In genomic region chr2:216687646-216688045, GRCh38 we compare ENCODE assay signal across 12 cellular contexts. TPM values are rescaled to one million over a fixed set of nuclear protein-coding genes. Genes with fewer than 3 reads are reported as not detected.
A peak's percentile ranks its signal among the peaks of the same experiment; 100 is the strongest.
DNase-seq lines count a peak whose midpoint lies in the region; ATAC-seq and TF ChIP-seq lines count a peak whose summit lies in the region.
"Had no signal": no experiment of that assay in that cellular context is flagged by ENCODE, and none has a peak within 500 bp of the region (broad histone marks: within the 10 kb centered on the region; RNA-seq: fewer than 3 reads in every experiment).

No MANE protein-coding gene starts in this region.

- no peaks in the 10 kb centered on the region for H3K9me3 Mint-ChIP-seq in chondrocyte (ENCODE audit: low read depth)
- H3K9me3 Mint-ChIP-seq: activated CD4-positive, alpha-beta T cell treated with anti-CD3 and anti-CD28 coated beads, Interleukin-2, amount 10 ng/mL, durations not matched to agents 7 days and 5 days; CD4-positive, alpha-beta memory T cell; stimulated activated naive CD8-positive, alpha-beta T cell treated with anti-CD3 and anti-CD28 coated beads, Interleukin-15, Interleukin-2, amounts not matched to agents 100 ng/mL and 50 ng/mL, for 24 hours had no signal

- H3K4me3 Mint-ChIP-seq in chondrocyte (ENCODE audit: unreplicated experiment) = no peak overlapping the region
- H3K4me3 Mint-ChIP-seq: activated CD4-positive, alpha-beta T cell treated with anti-CD3 and anti-CD28 coated beads, Interleukin-2, amount 10 ng/mL, durations not matched to agents 7 days and 5 days; CD4-positive, alpha-beta memory T cell; stimulated activated naive CD8-positive, alpha-beta T cell treated with anti-CD3 and anti-CD28 coated beads, Interleukin-15, Interleukin-2, amounts not matched to agents 100 ng/mL and 50 ng/mL, for 24 hours had no signal

- CTCF ChIA-PET in SK-N-SH (lab: Yijun Ruan, JAX) = interaction anchor here (0.6 to 4.8 kb wide), 10 partner anchors 8 to 1307 kb away, joined by 3 to 36 read pairs (median 8); partner anchors contain the start of genes IGFBP5 and XRCC5

- peaks cover 12 to 29% of the 10 kb centered on the region in 2 experiments; a peak in 3 of 4 replicates for H3K4me1 ChIP-seq in SK-N-SH (ENCODE audit: control insufficient read depth in 1 of 2, insufficient read depth in 2 of 2, low read depth in 1 of 2, low read length in 1 of 2)
- peaks cover 0 to 85% (median 83%) of the 10 kb centered on the region in 4 donors for H3K4me1 ChIP-seq in sigmoid colon

- no peaks in the 10 kb centered on the region for H3K79me2 ChIP-seq in SK-N-SH (ENCODE audit: insufficient read depth)

- TF ChIP-seq EP300 in SK-N-SH (IDR thresholded peaks at IDR 0.05; ENCODE audit: borderline replicate concordance in 1 of 2, low read depth in 1 of 2, low read length in 1 of 2) = no peak
- no peak for TF ChIP-seq EP300 in sigmoid colon (IDR thresholded peaks at IDR 0.05)

- TF ChIP-seq RAD21 in SK-N-SH (IDR thresholded peaks at IDR 0.05; ENCODE audit: low read length) = no peak

- H3K9me2 ChIP-seq in SK-N-SH = no peaks in the 10 kb centered on the region

- TF ChIP-seq POLR2A in sigmoid colon (IDR thresholded peaks at IDR 0.05) = no peak

- H3K27ac Mint-ChIP-seq in chondrocyte (ENCODE audit: unreplicated experiment) = no peak overlapping the region
- H3K27ac Mint-ChIP-seq: activated CD4-positive, alpha-beta T cell treated with anti-CD3 and anti-CD28 coated beads, Interleukin-2, amount 10 ng/mL, durations not matched to agents 7 days and 5 days; CD4-positive, alpha-beta memory T cell; stimulated activated naive CD8-positive, alpha-beta T cell treated with anti-CD3 and anti-CD28 coated beads, Interleukin-15, Interleukin-2, amounts not matched to agents 100 ng/mL and 50 ng/mL, for 24 hours had no signal

- peaks cover 82% of the 10 kb centered on the region for H3K4me1 Mint-ChIP-seq in chondrocyte (ENCODE audit: low read depth)

- peaks cover 15% of the 10 kb centered on the region for H3F3A ChIP-seq in SK-N-SH (replicated peaks; ENCODE audit: insufficient read depth)

- H3K4me3 ChIP-seq in SK-N-SH (ENCODE audit: low read depth in 2 of 2, low read length in 1 of 2) (no peak overlapping the region; a peak in 1 of 4 replicates), LNCaP clone FGC (ENCODE audit: low read depth, low read length) (no peak overlapping the region), sigmoid colon (no peak overlapping the region)

- H3K9ac ChIP-seq in SK-N-SH = no peak overlapping the region

- intact Hi-C loops in sigmoid colon (cut with DNase I) = no loop called here

- no peak for ATAC-seq in SK-N-SH treated with all-trans-retinoic acid at 6 μM for 48 hours
- no peak for ATAC-seq in HG03025 (IDR thresholded peaks at IDR 0.05; ENCODE audit: low FRiP score, unreplicated experiment)
- no peak for ATAC-seq in HG02840 (IDR thresholded peaks at IDR 0.05; ENCODE audit: low FRiP score, unreplicated experiment)
- ATAC-seq in GM19455 (IDR thresholded peaks at IDR 0.05; ENCODE audit: unreplicated experiment) = no peak

- no peak overlapping the region for H3K4me2 ChIP-seq in SK-N-SH

- peaks cover 10% of the 10 kb centered on the region; the same call in 1 of the 2 replicates for H4K20me1 ChIP-seq in SK-N-SH (ENCODE audit: insufficient read depth)

- WGBS in SK-N-SH (ENCODE audit: low lambda C conversion rate) = 71% methylated on average over 4 of the region's 4 CpGs
- WGBS in sigmoid colon, 2 donors = 41 to 47% methylated on average over 4 of the region's 4 CpGs

- H3K36me3 Mint-ChIP-seq in chondrocyte (ENCODE audit: low read depth) = peaks cover 11% of the 10 kb centered on the region
- H3K36me3 Mint-ChIP-seq: CD4-positive, alpha-beta memory T cell had no signal

- H2AFZ ChIP-seq in SK-N-SH (ENCODE audit: low read depth) = no peak overlapping the region

- DNase-seq in SK-N-SH (no peak), LNCaP clone FGC (ENCODE audit: low read depth) (no peak), chondrocyte (ENCODE audit: low spot score) (no peak), sigmoid colon (peak; percentile 57)
- DNase-seq: activated CD4-positive, alpha-beta T cell treated with anti-CD3 and anti-CD28 coated beads, Interleukin-2, amount 10 ng/mL, durations not matched to agents 7 days and 5 days; CD4-positive, alpha-beta memory T cell; NCI-H1436 had no signal

- H3K27ac ChIP-seq in SK-N-SH (ENCODE audit: low read depth in 2 of 2, low read length in 1 of 2) (no peak overlapping the region), sigmoid colon (peak overlapping the region; percentile 29 to 93 (median 88))

- no peaks in the 10 kb centered on the region for H3K27me3 Mint-ChIP-seq in chondrocyte (ENCODE audit: low read depth)

- H3K9me3 ChIP-seq in SK-N-SH (no peaks in the 10 kb centered on the region), sigmoid colon (no peaks in the 10 kb centered on the region)

- TF ChIP-seq CTCF in SK-N-SH (IDR thresholded peaks at IDR 0.05) = peak; percentile 53
- TF ChIP-seq CTCF in LNCaP clone FGC (IDR thresholded peaks at IDR 0.05; ENCODE audit: control insufficient read depth, extremely low read depth, insufficient read depth) = 0 out of 2 replicates have a peak, but pooled peaks have one; percentile 10
- peak; percentile 66 for TF ChIP-seq CTCF in chondrocyte (IDR thresholded peaks at IDR 0.05)
- TF ChIP-seq CTCF in sigmoid colon (IDR thresholded peaks at IDR 0.05) = peak in 2 of 4 experiments; percentile 15 to 31

- H3K36me3 ChIP-seq in SK-N-SH (replicated peaks in 1 of 2; ENCODE audit: control insufficient read depth in 1 of 2, insufficient read depth in 2 of 2, low read length in 1 of 2) (peaks cover 3 to 7% of the 10 kb centered on the region in 2 experiments), sigmoid colon (peaks cover 0 to 76% (median 21%) of the 10 kb centered on the region in 4 donors)

- POLR2A ChIA-PET in SK-N-SH (lab: Yijun Ruan, JAX) = no interaction called here

- H3K27me3 ChIP-seq in SK-N-SH (ENCODE audit: insufficient read depth) (no peaks in the 10 kb centered on the region), sigmoid colon (no peaks in the 10 kb centered on the region)

TF ChIP-seq in SK-N-SH, 30 proteins besides CTCF, POLR2A, EP300 and RAD21:
- TF ChIP-seq TEAD4 (IDR thresholded peaks at IDR 0.05; ENCODE audit: borderline replicate concordance, insufficient read depth) (no peak), SIN3A (IDR thresholded peaks at IDR 0.05; ENCODE audit: borderline replicate concordance, low read depth, low read length) (no peak), USF2 (IDR thresholded peaks at IDR 0.05; ENCODE audit: borderline replicate concordance, low read depth, low read length) (no peak), SMC3 (IDR thresholded peaks at IDR 0.05; ENCODE audit: low read depth, low read length) (0 out of 2 replicates have a peak, but pooled peaks have one; percentile 23), TAF1 (IDR thresholded peaks at IDR 0.05; ENCODE audit: borderline replicate concordance, low read depth, low read length) (no peak), TCF12 (IDR thresholded peaks at IDR 0.05) (no peak)

TF ChIP-seq in SK-N-SH treated with all-trans-retinoic acid at 6 μM for 48 hours, 23 proteins besides CTCF, POLR2A, EP300 and RAD21 (continues in another document):
- TF ChIP-seq TOX (CRISPR knock-in tag; IDR thresholded peaks at IDR 0.05; ENCODE audit: borderline replicate concordance) (no peak), SNAI2 (CRISPR knock-in tag; IDR thresholded peaks at IDR 0.05) (no peak), ZC3H10 (CRISPR knock-in tag; IDR thresholded peaks at IDR 0.05) (no peak), CSRNP3 (CRISPR knock-in tag; IDR thresholded peaks at IDR 0.05) (no peak), OSR1 (CRISPR knock-in tag; IDR thresholded peaks at IDR 0.05) (no peak), GLIS3 (CRISPR knock-in tag; IDR thresholded peaks at IDR 0.05) (no peak), ESRRG (CRISPR knock-in tag; IDR thresholded peaks at IDR 0.05) (no peak), CREB5 (CRISPR knock-in tag; IDR thresholded peaks at IDR 0.05; ENCODE audit: low read depth) (no peak), ZNF8 (CRISPR knock-in tag; IDR thresholded peaks at IDR 0.05) (no peak), PPARA (CRISPR knock-in tag; IDR thresholded peaks at IDR 0.05; ENCODE audit: borderline replicate concordance) (no peak), ZNF70 (CRISPR knock-in tag; IDR thresholded peaks at IDR 0.05) (no peak), TCF4 (CRISPR knock-in tag; IDR thresholded peaks at IDR 0.05; ENCODE audit: borderline replicate concordance) (no peak)

RNA-seq across cellular contexts. Expression of gene IGFBP5, which starts 7.7 kb away (rescaled TPM):
- polyA plus RNA-seq in SK-N-SH (2012; rRNA removed) (156 and 323 TPM in 2 replicates), sigmoid colon (100 to 1,000 TPM in 1 of 3 donors, 10 to 100 TPM in 2; 13.6 to 131 (median 36.0) TPM)
- polyA plus RNA-seq in SK-N-SH (2012; cell fraction: cytosol; rRNA removed) = 92.2 and 140 TPM in 2 replicates
- 204 and 262 TPM in 2 replicates for polyA plus RNA-seq in SK-N-SH (2012; cell fraction: nucleus; rRNA removed)
- total RNA-seq in chondrocyte (403 to 502 TPM (median 500 TPM) in 3 replicates), sigmoid colon (100 to 1,000 TPM; 254 to 773 (median 488) TPM)
- total RNA-seq: activated CD4-positive, alpha-beta T cell treated with anti-CD3 and anti-CD28 coated beads, Interleukin-2, amount 10 ng/mL, durations not matched to agents 7 days and 5 days had no signal
- polyA plus RNA-seq: CD4-positive, alpha-beta memory T cell had no signal

RNA-seq across cellular contexts. Expression of gene IGFBP2, which starts 54.4 kb away (rescaled TPM):
- polyA plus RNA-seq in SK-N-SH (2012; rRNA removed) (668 and 695 TPM in 2 replicates), sigmoid colon (10 to 100 TPM; 30.8 to 33.5 (median 33.0) TPM)
- polyA plus RNA-seq in SK-N-SH (2012; cell fraction: cytosol; rRNA removed) = 286 and 490 TPM in 2 replicates
- polyA plus RNA-seq in SK-N-SH (2012; cell fraction: nucleus; rRNA removed) = 566 and 589 TPM in 2 replicates
- total RNA-seq in chondrocyte (1,045 to 1,857 TPM (median 1,848 TPM) in 3 replicates), sigmoid colon (10 to 100 TPM in 3 of 4 donors, 1 to 10 TPM in 1; 6.3 to 45.7 (median 21.9) TPM)
- total RNA-seq: CD4-positive, alpha-beta memory T cell had no signal
- polyA plus RNA-seq: CD4-positive, alpha-beta memory T cell had no signal

Comparison
In these comparisons a context has a peak if more than half of its experiments do, and no peak if none do; other contexts are left out.
1. H3K27ac ChIP-seq: peak in sigmoid colon (4 of 4); none in SK-N-SH (0 of 2).
2. RNA of gene IGFBP2, which starts 54.4 kb away (total RNA-seq): 1,045 to 1,857 TPM in chondrocyte; 6.3 to 45.7 TPM in sigmoid colon; every median in the first group is over 10 times any median in the second.